ENCODE assay signal across 16 cellular contexts in the genomic region with DNA sequence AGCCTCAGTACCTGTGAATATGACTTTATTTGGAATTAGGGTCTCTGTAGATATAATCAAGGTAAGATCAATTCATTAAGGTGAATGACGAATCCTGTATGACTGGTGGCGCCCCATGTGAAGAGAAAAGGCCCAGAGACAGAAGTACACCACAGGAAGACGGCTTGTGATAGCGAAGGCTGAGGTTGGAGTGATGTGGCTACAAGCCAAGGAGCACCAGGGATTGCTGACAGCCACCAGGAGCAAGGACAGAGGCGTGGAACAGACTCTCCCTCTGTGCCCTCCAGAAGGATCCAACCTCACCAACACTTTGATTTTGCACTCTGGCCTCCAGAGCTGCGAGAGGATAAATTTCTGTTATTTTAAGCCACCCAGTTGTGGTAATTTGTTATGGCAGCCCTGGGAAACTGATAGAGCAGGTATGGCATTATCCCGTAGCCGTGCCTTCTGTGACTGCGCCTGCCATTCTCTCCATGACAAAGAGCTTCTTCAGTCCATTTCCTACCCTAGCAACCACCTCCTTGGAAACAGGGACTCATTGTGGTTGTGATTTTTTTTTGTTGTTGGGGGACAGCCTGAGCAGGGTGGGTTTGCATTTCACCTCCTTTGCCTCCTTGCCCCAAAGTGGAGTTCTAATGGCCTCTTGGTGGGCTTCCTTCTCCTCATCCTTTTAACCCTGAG.
"Had no signal": no experiment of that assay in that cellular context is flagged by ENCODE, and none has a peak within 500 bp of the region (broad histone marks: within the 10 kb centered on the region; RNA-seq: fewer than 3 reads in every experiment).

No MANE protein-coding gene starts in this region.

- H3K4me3 ChIP-seq: ascending aorta, coronary artery, hepatocyte, ovary, thyroid gland, vagina had no signal

- H3K27ac Mint-ChIP-seq: activated CD4-positive, alpha-beta memory T cell treated with anti-CD3 and anti-CD28 coated beads for 36 hours; activated naive CD8-positive, alpha-beta T cell treated with anti-CD3 and anti-CD28 coated beads, Interleukin-2, amount 10 ng/mL, durations not matched to agents 7 days and 5 days; nephron had no signal

- H3K9me3 Mint-ChIP-seq: activated CD4-positive, alpha-beta memory T cell treated with anti-CD3 and anti-CD28 coated beads for 36 hours; activated naive CD8-positive, alpha-beta T cell treated with anti-CD3 and anti-CD28 coated beads, Interleukin-2, amount 10 ng/mL, durations not matched to agents 7 days and 5 days; nephron had no signal

- ATAC-seq: left ventricle myocardium superior had no signal

- H3K4me3 Mint-ChIP-seq: activated CD4-positive, alpha-beta memory T cell treated with anti-CD3 and anti-CD28 coated beads for 36 hours; activated naive CD8-positive, alpha-beta T cell treated with anti-CD3 and anti-CD28 coated beads, Interleukin-2, amount 10 ng/mL, durations not matched to agents 7 days and 5 days; nephron had no signal

- H3K36me3 ChIP-seq: ascending aorta, ovary, thyroid gland, vagina had no signal

- DNase-seq: activated CD4-positive, alpha-beta memory T cell treated with anti-CD3 and anti-CD28 coated beads for 36 hours; activated CD8-positive, alpha-beta memory T cell treated with anti-CD3 and anti-CD28 coated beads, Interleukin-2, amount 50 U/mL, for 48 hours; activated naive CD8-positive, alpha-beta T cell treated with anti-CD3 and anti-CD28 coated beads, Interleukin-2, amount 10 ng/mL, durations not matched to agents 7 days and 5 days; effector memory CD4-positive, alpha-beta T cell; left ventricle myocardium superior; mesendoderm; stimulated activated CD4-positive, alpha-beta T cell treated with anti-CD3 and anti-CD28 coated beads, Interleukin-4, amount 100 ng/mL, for 4 hours; T-helper 2 cell; thyroid gland had no signal

- H3K27me3 Mint-ChIP-seq: activated CD4-positive, alpha-beta memory T cell treated with anti-CD3 and anti-CD28 coated beads for 36 hours had no signal

- H3K27ac ChIP-seq: ascending aorta, coronary artery, epithelial cell of prostate, hepatocyte, ovary, thyroid gland, vagina had no signal

- H3K27me3 ChIP-seq: ascending aorta, hepatocyte, ovary, thyroid gland, vagina had no signal

- H3K36me3 Mint-ChIP-seq: activated CD4-positive, alpha-beta memory T cell treated with anti-CD3 and anti-CD28 coated beads for 36 hours; activated naive CD8-positive, alpha-beta T cell treated with anti-CD3 and anti-CD28 coated beads, Interleukin-2, amount 10 ng/mL, durations not matched to agents 7 days and 5 days had no signal
